ENCODE assay signal across 1 cellular context in genomic region chr9:122394265-122395242, GRCh38.
A peak's percentile ranks its signal among the peaks of the same experiment; 100 is the strongest.
TF ChIP-seq lines count a peak whose summit lies in the region.

No MANE protein-coding gene starts in this region.

TF ChIP-seq in IMR-90, 13 proteins besides CTCF, POLR2A, EP300 and RAD21:
- TF ChIP-seq CHD1 (IDR thresholded peaks at IDR 0.05; ENCODE audit: low read depth, low read length) (no peak), RCOR1 (IDR thresholded peaks at IDR 0.05; ENCODE audit: insufficient replicate concordance, low read length) (no peak), BHLHE40 (IDR thresholded peaks at IDR 0.05; ENCODE audit: low read depth, low read length) (peak; percentile 19; the same call in 1 of the 2 replicates), SMC3 (IDR thresholded peaks at IDR 0.05; ENCODE audit: low read depth, low read length) (0 out of 2 replicates have a peak, but pooled peaks have one; percentile 11), FOS (IDR thresholded peaks at IDR 0.05; ENCODE audit: low read depth, low read length) (peak; percentile 84)
